Comparison of ENCODE assay signal across 20 cellular contexts in the genomic region with DNA sequence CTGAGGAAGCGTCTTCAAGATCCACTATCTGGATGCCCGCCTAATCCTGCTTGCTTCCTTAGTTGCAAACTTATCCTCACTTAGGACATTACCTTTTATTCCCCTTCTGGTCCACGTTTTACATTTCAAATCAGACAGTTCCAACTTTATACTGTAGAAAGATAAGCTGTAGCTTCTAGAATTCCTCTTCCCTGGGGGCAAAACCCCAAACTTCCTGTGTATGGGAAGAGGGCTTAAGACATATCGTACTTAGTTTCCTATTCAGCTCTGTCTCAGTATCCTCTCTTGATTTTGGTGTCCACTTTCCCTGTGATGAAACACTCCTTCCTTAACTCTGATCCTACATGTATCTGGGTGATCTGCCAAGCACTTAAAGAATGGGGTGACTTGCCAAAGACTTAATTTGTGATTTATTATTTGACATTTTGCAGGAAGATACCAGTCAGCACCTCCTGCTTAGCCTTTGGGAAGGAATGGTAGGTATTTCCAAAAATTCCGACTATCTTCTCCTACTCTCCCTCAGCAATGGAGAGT.
DNase-seq lines count a peak whose midpoint lies in the region; TF ChIP-seq lines count a peak whose summit lies in the region.
"Had no signal": no experiment of that assay in that cellular context is flagged by ENCODE, and none has a peak within 500 bp of the region (broad histone marks: within the 10 kb centered on the region; RNA-seq: fewer than 3 reads in every experiment).

No MANE protein-coding gene starts in this region.

- no peaks in the 10 kb centered on the region for H3K36me3 ChIP-seq in SK-N-SH (replicated peaks in 1 of 2; ENCODE audit: control insufficient read depth in 1 of 2, insufficient read depth in 2 of 2, low read length in 1 of 2)
- H3K36me3 ChIP-seq: BE2C had no signal

- H3K9ac ChIP-seq in SK-N-SH = no peak overlapping the region

- no peaks in the 10 kb centered on the region for H3K79me2 ChIP-seq in SK-N-SH (ENCODE audit: insufficient read depth)

- H3K4me1 ChIP-seq in SK-N-SH (ENCODE audit: control insufficient read depth in 1 of 2, insufficient read depth in 2 of 2, low read depth in 1 of 2, low read length in 1 of 2) = no peaks in the 10 kb centered on the region
- H3K4me1 ChIP-seq: BE2C had no signal

- TF ChIP-seq EP300 in SK-N-SH (IDR thresholded peaks at IDR 0.05; ENCODE audit: borderline replicate concordance in 1 of 2, low read depth in 1 of 2, low read length in 1 of 2) = peak in 1 of 2 experiments; percentile 33; a peak in 1 of 4 replicates

- no peak for TF ChIP-seq CTCF in SK-N-SH (IDR thresholded peaks at IDR 0.05)

- H3K27me3 ChIP-seq in SK-N-SH (ENCODE audit: insufficient read depth) = no peaks in the 10 kb centered on the region
- H3K27me3 ChIP-seq: BE2C had no signal

- DNase-seq in NCI-H226 (peak; percentile 73), SK-N-SH (no peak), iris pigment epithelial cell (ENCODE audit: low read depth) (peak; percentile 32), H4 (ENCODE audit: low spot score) (no peak), NCI-H2107 treated with DMSO at 0.1 percent for 48 hours (lab: John Stamatoyannopoulos, UW; ENCODE audit: unreplicated experiment) (no peak), NCI-H1417 treated with DMSO at 0.1 percent for 48 hours (lab: John Stamatoyannopoulos, UW) (no peak)
- DNase-seq: ACHN; BE2C; C1 segment of cervical spinal cord; CD4-positive, CD25-positive, alpha-beta regulatory T cell; CD8-positive, alpha-beta memory T cell; COR-L47; DMS 273 treated with DMSO at 0.1 percent for 48 hours; DMS53; DND-41; GDM1; H7; HFFc6; IMR-90 had no signal

- H4K20me1 ChIP-seq in SK-N-SH (ENCODE audit: insufficient read depth) = no peaks in the 10 kb centered on the region

- CTCF ChIA-PET in SK-N-SH (lab: Yijun Ruan, JAX) = no interaction called here

- H3F3A ChIP-seq in SK-N-SH (replicated peaks; ENCODE audit: insufficient read depth) = no peaks in the 10 kb centered on the region

- H3K27ac ChIP-seq in SK-N-SH (ENCODE audit: low read depth in 2 of 2, low read length in 1 of 2) = no peak overlapping the region

- 57% methylated on average over 5 of the region's 5 CpGs for WGBS in SK-N-SH (ENCODE audit: low lambda C conversion rate)

- no peaks in the 10 kb centered on the region; the same call in 1 of the 2 replicates for H3K9me3 ChIP-seq in SK-N-SH
- H3K9me3 ChIP-seq: BE2C had no signal

- POLR2A ChIA-PET in SK-N-SH (lab: Yijun Ruan, JAX) = no interaction called here

- H3K9me2 ChIP-seq in SK-N-SH = no peaks in the 10 kb centered on the region

- no peak overlapping the region for H2AFZ ChIP-seq in SK-N-SH (ENCODE audit: low read depth)
- H2AFZ ChIP-seq: GM23338 had no signal

- no peak overlapping the region for H3K4me2 ChIP-seq in SK-N-SH
- H3K4me2 ChIP-seq: GM23338 had no signal

- H3K4me3 ChIP-seq in SK-N-SH (ENCODE audit: low read depth in 2 of 2, low read length in 1 of 2) = no peak overlapping the region
- H3K4me3 ChIP-seq: GM23338 had no signal

- TF ChIP-seq RAD21 in SK-N-SH (IDR thresholded peaks at IDR 0.05; ENCODE audit: low read length) = no peak

TF ChIP-seq in SK-N-SH, 30 proteins besides CTCF, POLR2A, EP300 and RAD21:
- peak; percentile 36; the same call in 1 of the 2 replicates for TF ChIP-seq PBX3 (IDR thresholded peaks at IDR 0.05)
- TF ChIP-seq FOXJ3 (CRISPR knock-in tag; IDR thresholded peaks at IDR 0.05) = no peak
- TF ChIP-seq JUND (IDR thresholded peaks at IDR 0.05) = no peak
- no peak for TF ChIP-seq MAX (IDR thresholded peaks at IDR 0.05; ENCODE audit: low read depth)
- no peak for TF ChIP-seq RCOR1 (IDR thresholded peaks at IDR 0.05; ENCODE audit: low read length)
- TF ChIP-seq MXI1 (IDR thresholded peaks at IDR 0.05; ENCODE audit: low read depth, low read length) = no peak
- TF ChIP-seq RFX5 (IDR thresholded peaks at IDR 0.05; ENCODE audit: low read length) = no peak
- TF ChIP-seq RXRA (IDR thresholded peaks at IDR 0.05; ENCODE audit: borderline replicate concordance, low read depth) = no peak
- TF ChIP-seq TAF1 (IDR thresholded peaks at IDR 0.05; ENCODE audit: borderline replicate concordance, low read depth, low read length) = no peak
- TF ChIP-seq MEF2A (IDR thresholded peaks at IDR 0.05; ENCODE audit: borderline replicate concordance, low read depth) = no peak
- TF ChIP-seq, protein P1, sequence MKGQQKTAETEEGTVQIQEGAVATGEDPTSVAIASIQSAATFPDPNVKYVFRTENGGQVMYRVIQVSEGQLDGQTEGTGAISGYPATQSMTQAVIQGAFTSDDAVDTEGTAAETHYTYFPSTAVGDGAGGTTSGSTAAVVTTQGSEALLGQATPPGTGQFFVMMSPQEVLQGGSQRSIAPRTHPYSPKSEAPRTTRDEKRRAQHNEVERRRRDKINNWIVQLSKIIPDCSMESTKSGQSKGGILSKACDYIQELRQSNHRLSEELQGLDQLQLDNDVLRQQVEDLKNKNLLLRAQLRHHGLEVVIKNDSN (IDR thresholded peaks at IDR 0.05; ENCODE audit: borderline replicate concordance, low read depth) = no peak
- no peak for TF ChIP-seq NRF1 (IDR thresholded peaks at IDR 0.05; ENCODE audit: low read depth, low read length)
- TF ChIP-seq GABPA (IDR thresholded peaks at IDR 0.05; ENCODE audit: low read depth) = no peak
- no peak for TF ChIP-seq FOSL2 (IDR thresholded peaks at IDR 0.05; ENCODE audit: borderline replicate concordance, low read depth)
- TF ChIP-seq TCF12 (IDR thresholded peaks at IDR 0.05) = 0 out of 2 replicates have a peak, but pooled peaks have one; percentile 15
- TF ChIP-seq FOXM1 (IDR thresholded peaks at IDR 0.05; ENCODE audit: low read depth) = no peak
- TF ChIP-seq NFIC (IDR thresholded peaks at IDR 0.05; ENCODE audit: borderline replicate concordance) = peak; percentile 37
- no peak for TF ChIP-seq CHD2 (IDR thresholded peaks at IDR 0.05; ENCODE audit: low read length, partially characterized antibody)
- TF ChIP-seq, protein P2, sequence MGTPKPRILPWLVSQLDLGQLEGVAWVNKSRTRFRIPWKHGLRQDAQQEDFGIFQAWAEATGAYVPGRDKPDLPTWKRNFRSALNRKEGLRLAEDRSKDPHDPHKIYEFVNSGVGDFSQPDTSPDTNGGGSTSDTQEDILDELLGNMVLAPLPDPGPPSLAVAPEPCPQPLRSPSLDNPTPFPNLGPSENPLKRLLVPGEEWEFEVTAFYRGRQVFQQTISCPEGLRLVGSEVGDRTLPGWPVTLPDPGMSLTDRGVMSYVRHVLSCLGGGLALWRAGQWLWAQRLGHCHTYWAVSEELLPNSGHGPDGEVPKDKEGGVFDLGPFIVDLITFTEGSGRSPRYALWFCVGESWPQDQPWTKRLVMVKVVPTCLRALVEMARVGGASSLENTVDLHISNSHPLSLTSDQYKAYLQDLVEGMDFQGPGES (IDR thresholded peaks at IDR 0.05; ENCODE audit: low read depth, low read length) = no peak

Comparison
In these comparisons a context has a peak if more than half of its experiments do, and no peak if none do; other contexts are left out.
1. DNase-seq: peak in NCI-H226 (single experiment) and iris pigment epithelial cell (single experiment); none in SK-N-SH (single experiment), H4 (single experiment), NCI-H2107 treated with DMSO at 0.1 percent for 48 hours (single experiment) and NCI-H1417 treated with DMSO at 0.1 percent for 48 hours (single experiment).